Comparison of ENCODE assay signal across 20 cellular contexts in genomic region chr4:30838346-30838745, GRCh38.
"Had no signal": no experiment of that assay in that cellular context is flagged by ENCODE, and none has a peak within 500 bp of the region (broad histone marks: within the 10 kb centered on the region; RNA-seq: fewer than 3 reads in every experiment).

No MANE protein-coding gene starts in this region.

- H3K4me3 ChIP-seq: esophagus muscularis mucosa, gastroesophageal sphincter, heart right ventricle, left lung, mucosa of descending colon, pancreas, sigmoid colon, thyroid gland, uterus had no signal

- H3K36me3 ChIP-seq: esophagus muscularis mucosa, gastroesophageal sphincter, heart right ventricle, left lung, pancreas, sigmoid colon, thyroid gland, uterus had no signal

- DNase-seq: activated CD8-positive, alpha-beta memory T cell treated with anti-CD3 and anti-CD28 coated beads for 24 hours; activated CD8-positive, alpha-beta memory T cell treated with anti-CD3 and anti-CD28 coated beads, Interleukin-2, amount 50 U/mL, for 48 hours; activated effector memory CD4-positive, alpha-beta T cell treated with Interleukin-2 at 50 U/mL for 16 hours; activated naive CD4-positive, alpha-beta T cell treated with anti-CD3 and anti-CD28 coated beads, Interleukin-2, amount 10 ng/mL, durations not matched to agents 7 days and 5 days; activated naive CD8-positive, alpha-beta T cell treated with anti-CD3 and anti-CD28 coated beads, Interleukin-2, amount 50 U/mL, for 24 hours; activated T-cell treated with anti-CD3 and anti-CD28 coated beads, Interleukin-2, amount 50 U/mL, for 48 hours; anterior cingulate cortex; effector CD8-positive, alpha-beta T cell; heart right ventricle; left lung; mammary epithelial cell; mucosa of descending colon; naive B cell; pancreas; sigmoid colon; stimulated activated naive CD4-positive, alpha-beta T cell; thyroid gland; uterus had no signal

- H3K27me3 ChIP-seq: esophagus muscularis mucosa, gastroesophageal sphincter, heart right ventricle, left lung, sigmoid colon, thyroid gland, uterus had no signal

- H3K4me1 ChIP-seq: left lung, pancreas, thyroid gland, uterus had no signal

- H3K27ac ChIP-seq: gastroesophageal sphincter, left lung, pancreas, thyroid gland, uterus had no signal

- H3K9me3 ChIP-seq: esophagus muscularis mucosa, gastroesophageal sphincter, heart right ventricle, left lung, mucosa of descending colon, pancreas, sigmoid colon, thyroid gland, uterus had no signal
